Comparison of ENCODE assay signal across 33 cellular contexts in genomic region chr9:97812247-97812543, GRCh38. TPM values are rescaled to one million over a fixed set of nuclear protein-coding genes. Genes with fewer than 3 reads are reported as not detected.
"Had no signal": no experiment of that assay in that cellular context is flagged by ENCODE, and none has a peak within 500 bp of the region (broad histone marks: within the 10 kb centered on the region; RNA-seq: fewer than 3 reads in every experiment).

No MANE protein-coding gene starts in this region.

- H3K4me3 ChIP-seq: esophagus muscularis mucosa, gastrocnemius medialis, heart left ventricle had no signal

- H3K9me3 ChIP-seq: esophagus muscularis mucosa, gastrocnemius medialis had no signal

- H3K27ac ChIP-seq: brain microvascular endothelial cell, esophagus muscularis mucosa, foreskin keratinocyte, gastrocnemius medialis, heart left ventricle, VCaP had no signal

- H3K4me1 ChIP-seq: esophagus muscularis mucosa, gastrocnemius medialis, heart left ventricle had no signal

- H3K36me3 ChIP-seq: brain microvascular endothelial cell, esophagus muscularis mucosa, gastrocnemius medialis, heart left ventricle had no signal

- FAIRE-seq: colon, TTC549 had no signal

- ATAC-seq: activated CD4-positive, CD25-positive, alpha-beta regulatory T cell treated with anti-CD3 and anti-CD28 coated beads, Interleukin-2, amount 50 U/mL, for 24 hours; activated CD8-positive, alpha-beta T cell treated with anti-CD3 and anti-CD28 coated beads for 36 hours; activated T-cell treated with anti-CD3 and anti-CD28 coated beads, Interleukin-2, amount 50 U/mL, for 4 hours; effector memory CD8-positive, alpha-beta T cell; gastrocnemius medialis; heart left ventricle had no signal

- H3K4me3 Mint-ChIP-seq: activated B cell treated with CpG ODN at 0.5 μM for 24 hours; activated CD8-positive, alpha-beta T cell treated with anti-CD3 and anti-CD28 coated beads for 36 hours; activated naive CD8-positive, alpha-beta T cell; activated T-cell treated with anti-CD3 and anti-CD28 coated beads, Interleukin-2, amount 50 U/mL, for 4 hours; activated T-helper 17 cell treated with anti-CD3 and anti-CD28 coated beads, Interleukin-2, amount 50 U/mL, for 72 hours; effector memory CD8-positive, alpha-beta T cell; T-helper 1 cell treated with Interleukin-12 subunit alpha and Interleukin-12 subunit beta and Interleukin-4 antibody, amounts not matched to agents 30 μg/mL and 1 μg/mL, for 36 hours had no signal

- H3K4me1 Mint-ChIP-seq: activated B cell treated with CpG ODN at 0.5 μM for 24 hours; activated T-helper 17 cell treated with anti-CD3 and anti-CD28 coated beads, Interleukin-2, amount 50 U/mL, for 72 hours had no signal

- DNase-seq: activated B cell treated with CpG ODN at 0.5 μM for 24 hours; activated CD4-positive, alpha-beta T cell treated with anti-CD3 and anti-CD28 coated beads for 48 hours; activated CD4-positive, alpha-beta T cell treated with anti-CD3 and anti-CD28 coated beads, Interleukin-2, amount 50 U/mL, for 1 hour; activated CD4-positive, alpha-beta T cell treated with anti-CD3 and anti-CD28 coated beads, Interleukin-2, amount 50 U/mL, for 48 hours; activated CD8-positive, alpha-beta memory T cell treated with anti-CD3 and anti-CD28 coated beads for 24 hours; activated CD8-positive, alpha-beta T cell treated with anti-CD3 and anti-CD28 coated beads for 36 hours; activated effector memory CD4-positive, alpha-beta T cell treated with Interleukin-2 at 50 U/mL for 16 hours; activated gamma-delta T cell treated with Interleukin-2 at 50 U/mL for 16 hours; activated naive CD4-positive, alpha-beta T cell treated with anti-CD3 and anti-CD28 coated beads, Interleukin-2, amount 50 U/mL, for 16 hours; activated naive CD4-positive, alpha-beta T cell treated with Interleukin-2 at 50 U/mL for 16 hours; activated T-cell treated with anti-CD3 and anti-CD28 coated beads, Interleukin-2, amount 50 U/mL, for 4 hours; amniotic stem cell; anterior cingulate cortex; caudate nucleus; cortex of kidney; effector CD4-positive, alpha-beta T cell; effector memory CD8-positive, alpha-beta T cell; erythroblast; gastrocnemius medialis; glutamatergic neuron; heart left ventricle; T-helper 9 cell had no signal

- H3K36me3 Mint-ChIP-seq: activated naive CD8-positive, alpha-beta T cell had no signal

- H3K9me3 Mint-ChIP-seq: activated CD8-positive, alpha-beta T cell treated with anti-CD3 and anti-CD28 coated beads for 36 hours; activated T-cell treated with anti-CD3 and anti-CD28 coated beads, Interleukin-2, amount 50 U/mL, for 4 hours; activated T-helper 17 cell treated with anti-CD3 and anti-CD28 coated beads, Interleukin-2, amount 50 U/mL, for 72 hours; effector memory CD8-positive, alpha-beta T cell; T-helper 1 cell treated with Interleukin-12 subunit alpha and Interleukin-12 subunit beta and Interleukin-4 antibody, amounts not matched to agents 30 μg/mL and 1 μg/mL, for 36 hours had no signal

- H3K27ac Mint-ChIP-seq: activated B cell treated with CpG ODN at 0.5 μM for 24 hours; activated CD8-positive, alpha-beta T cell treated with anti-CD3 and anti-CD28 coated beads for 36 hours; activated naive CD8-positive, alpha-beta T cell; activated T-helper 17 cell treated with anti-CD3 and anti-CD28 coated beads, Interleukin-2, amount 50 U/mL, for 72 hours; effector memory CD8-positive, alpha-beta T cell; T-helper 1 cell treated with Interleukin-12 subunit alpha and Interleukin-12 subunit beta and Interleukin-4 antibody, amounts not matched to agents 30 μg/mL and 1 μg/mL, for 36 hours had no signal

- H3K27me3 ChIP-seq: gastrocnemius medialis had no signal

RNA-seq across cellular contexts. Expression of gene FOXE1, which starts 40.8 kb away (rescaled TPM):
- total RNA-seq: activated B cell treated with CpG ODN at 0.5 μM for 24 hours; activated T-cell treated with anti-CD3 and anti-CD28 coated beads, Interleukin-2, amount 50 U/mL, for 4 hours; activated T-helper 17 cell treated with anti-CD3 and anti-CD28 coated beads, Interleukin-2, amount 50 U/mL, for 72 hours; chondrocyte; esophagus muscularis mucosa; gastrocnemius medialis; heart left ventricle had no signal
- polyA plus RNA-seq: heart left ventricle had no signal
